Comparison of ENCODE assay signal across 29 cellular contexts in genomic region chr1:175171214-175171913, GRCh38. TPM values are rescaled to one million over a fixed set of nuclear protein-coding genes. Genes with fewer than 3 reads are reported as not detected.
DNase-seq lines count a peak whose midpoint lies in the region; ATAC-seq, FAIRE-seq and TF ChIP-seq lines count a peak whose summit lies in the region.
"Had no signal": no experiment of that assay in that cellular context is flagged by ENCODE, and none has a peak within 500 bp of the region (broad histone marks: within the 10 kb centered on the region; RNA-seq: fewer than 3 reads in every experiment).

No MANE protein-coding gene starts in this region.

- TF ChIP-seq EP300 in GM12878 (IDR thresholded peaks at IDR 0.05; ENCODE audit: borderline replicate concordance in 1 of 2, control insufficient read depth in 1 of 2, low read depth in 2 of 2, low read length in 2 of 2), result no peak

- POLR2A ChIA-PET in HCT116 (lab: Charles Lee), result interaction anchor here (1.5 kb wide), 1 partner anchor 12 kb away, joined by 5 read pairs; no protein-coding TSS in a partner anchor
- POLR2A ChIA-PET in GM12878 (lab: Charles Lee), result interaction anchor here (1.1 kb wide), 1 partner anchor 38 kb away, joined by 3 read pairs; no protein-coding TSS in a partner anchor
- POLR2A ChIA-PET in naive thymus-derived CD8-positive, alpha-beta T cell (lab: Charles Lee), result no interaction called here

- H3K9ac ChIP-seq in HCT116 (ENCODE audit: low read length) (no peak overlapping the region), GM12878 (ENCODE audit: control insufficient read depth, insufficient read depth, low read length) (no peak overlapping the region)
- H3K9ac ChIP-seq: GM23248 had no signal

- H3K4me2 ChIP-seq in HCT116 (ENCODE audit: low read length) (0 out of 2 replicates have a peak overlapping the region, but pooled peaks have one; percentile 79), GM12878 (ENCODE audit: control insufficient read depth, insufficient read depth) (no peak overlapping the region)

- peaks cover 77% of the 10 kb centered on the region for H3K36me3 Mint-ChIP-seq in activated CD4-positive, alpha-beta T cell treated with anti-CD3 and anti-CD28 coated beads, Interleukin-2, amount 10 ng/mL, durations not matched to agents 24 days and 14 days (ENCODE audit: low read depth)
- H3K36me3 Mint-ChIP-seq in naive thymus-derived CD8-positive, alpha-beta T cell, result peaks cover 3 to 87% (median 15%) of the 10 kb centered on the region in 3 donors

- H3K27me3 ChIP-seq in HCT116 (ENCODE audit: insufficient read depth, low read length) (no peaks in the 10 kb centered on the region), GM12878 (replicated peaks in 1 of 2; ENCODE audit: control insufficient read depth in 2 of 2, insufficient read depth in 2 of 2, low read length in 1 of 2) (no peaks in the 10 kb centered on the region)
- H3K27me3 ChIP-seq: cardiac muscle cell, esophagus squamous epithelium had no signal

- H3K27me3 Mint-ChIP-seq in activated CD4-positive, alpha-beta T cell treated with anti-CD3 and anti-CD28 coated beads, Interleukin-2, amount 10 ng/mL, durations not matched to agents 24 days and 14 days, result no peaks in the 10 kb centered on the region
- H3K27me3 Mint-ChIP-seq in naive thymus-derived CD8-positive, alpha-beta T cell, result no peaks in the 10 kb centered on the region
- H3K27me3 Mint-ChIP-seq: activated CD8-positive, alpha-beta memory T cell treated with anti-CD3 and anti-CD28 coated beads, Interleukin-2, amount 10 ng/mL, durations not matched to agents 7 days and 5 days; T-cell had no signal

- peaks cover 0 to under 1% of the 10 kb centered on the region in 2 experiments; a peak in 1 of 4 replicates for H3K36me3 ChIP-seq in HCT116 (ENCODE audit: control insufficient read depth in 1 of 2, insufficient read depth in 2 of 2, low read length in 2 of 2)
- peaks cover 4 to 9% of the 10 kb centered on the region in 2 experiments for H3K36me3 ChIP-seq in GM12878 (ENCODE audit: control insufficient read depth in 2 of 2, insufficient read depth in 2 of 2, low read length in 1 of 2)
- H3K36me3 ChIP-seq: cardiac muscle cell, prostate gland had no signal

- peaks cover 5% of the 10 kb centered on the region; the same call in 1 of the 2 replicates for H3K79me2 ChIP-seq in HCT116 (ENCODE audit: insufficient read depth, low read length)
- no peaks in the 10 kb centered on the region for H3K79me2 ChIP-seq in GM12878 (ENCODE audit: control insufficient read depth, insufficient read depth, low read length)

- no peaks in the 10 kb centered on the region for H3K9me3 ChIP-seq in HCT116 (ENCODE audit: control insufficient read depth in 1 of 2, insufficient read depth in 1 of 2, low read depth in 1 of 2, low read length in 2 of 2)
- H3K9me3 ChIP-seq in GM12878 (replicated peaks; ENCODE audit: control insufficient read depth, insufficient read depth, low read length), result no peaks in the 10 kb centered on the region; the same call in 2 of the 3 replicates
- H3K9me3 ChIP-seq: esophagus squamous epithelium, prostate gland had no signal

- TF ChIP-seq POLR2A in HCT116 (IDR thresholded peaks at IDR 0.05; ENCODE audit: borderline replicate concordance, extremely low read depth, insufficient read depth, insufficient read length), result no peak
- TF ChIP-seq POLR2A in GM12878 (IDR thresholded peaks at IDR 0.05; ENCODE audit: low read depth, low read length), result no peak

- H3K4me3 ChIP-seq in HCT116 (replicated peaks in 1 of 2; ENCODE audit: low read depth in 1 of 2, low read length in 2 of 2), result no peak overlapping the region
- no peak overlapping the region for H3K4me3 ChIP-seq in GM12878
- H3K4me3 ChIP-seq: cardiac muscle cell, coronary artery, esophagus squamous epithelium, GM23248, prostate gland had no signal

- peak overlapping the region; percentile 42 for H3K27ac Mint-ChIP-seq in activated CD4-positive, alpha-beta T cell treated with anti-CD3 and anti-CD28 coated beads, Interleukin-2, amount 10 ng/mL, durations not matched to agents 24 days and 14 days
- peak overlapping the region in 8 of 10 donors; percentile 9 to 74 (median 26) for H3K27ac Mint-ChIP-seq in naive thymus-derived CD8-positive, alpha-beta T cell
- H3K27ac Mint-ChIP-seq: activated CD8-positive, alpha-beta memory T cell treated with anti-CD3 and anti-CD28 coated beads, Interleukin-2, amount 10 ng/mL, durations not matched to agents 7 days and 5 days; HFFc6 had no signal

- ATAC-seq in HCT116 (no peak), GM12878 (no peak)
- ATAC-seq in naive thymus-derived CD8-positive, alpha-beta T cell, result no peak
- ATAC-seq: activated CD8-positive, alpha-beta memory T cell treated with anti-CD3 and anti-CD28 coated beads, Interleukin-2, amount 10 ng/mL, durations not matched to agents 7 days and 5 days; sciatic nerve; T-cell had no signal

- peak overlapping the region; percentile 89 for H3K27ac ChIP-seq in HCT116 (ENCODE audit: low read depth, low read length)
- H3K27ac ChIP-seq in GM12878 (ENCODE audit: control insufficient read depth, insufficient read depth), result no peak overlapping the region
- H3K27ac ChIP-seq: cardiac muscle cell, coronary artery, esophagus squamous epithelium, GM23248, prostate gland had no signal

- H2AFZ ChIP-seq in HCT116 (ENCODE audit: low read depth, low read length, poor library complexity, severe bottlenecking) (no peak overlapping the region), GM12878 (ENCODE audit: control insufficient read depth, low read depth, low read length) (no peak overlapping the region)
- H2AFZ ChIP-seq: GM23248 had no signal

- H4K20me1 ChIP-seq in HCT116 (ENCODE audit: insufficient read depth), result no peaks in the 10 kb centered on the region
- H4K20me1 ChIP-seq in GM12878 (ENCODE audit: control insufficient read depth, insufficient read depth), result no peaks in the 10 kb centered on the region

- in situ Hi-C loops in GM12878 (cut with MboI), result no loop called here

- RAD21 ChIA-PET in HCT116 (lab: Charles Lee; ENCODE audit: low non-redundant PET in 1 of 2, low total read pairs in 2 of 2, uncharacterized antibody in 2 of 2, unreplicated experiment in 2 of 2), result no interaction called here
- RAD21 ChIA-PET in GM12878 (lab: Charles Lee; ENCODE audit: unreplicated experiment), result interaction anchor here (0.7 to 2.0 kb wide), 6 partner anchors 9 to 147 kb away, joined by 3 to 6 read pairs (median 4); no protein-coding TSS in a partner anchor

- CTCF ChIA-PET in HCT116 (lab: Charles Lee), result interaction anchor here (1.1 kb wide), 1 partner anchor 17 kb away, joined by 4 read pairs; no protein-coding TSS in a partner anchor
- CTCF ChIA-PET in GM12878 (lab: Yijun Ruan, JAX), result interaction anchor here (1.0 to 6.1 kb wide), 8 partner anchors 13 to 147 kb away, joined by 3 to 39 read pairs (median 4); no protein-coding TSS in a partner anchor

- H3K9me2 ChIP-seq in HCT116 (ENCODE audit: insufficient read depth), result no peaks in the 10 kb centered on the region

- H3K4me1 Mint-ChIP-seq in activated CD4-positive, alpha-beta T cell treated with anti-CD3 and anti-CD28 coated beads, Interleukin-2, amount 10 ng/mL, durations not matched to agents 24 days and 14 days, result peaks cover 61% of the 10 kb centered on the region
- peaks cover 49 to 83% (median 70%) of the 10 kb centered on the region in 4 donors for H3K4me1 Mint-ChIP-seq in naive thymus-derived CD8-positive, alpha-beta T cell

- 96% methylated on average over 5 of the region's 5 CpGs for WGBS in GM12878 (ENCODE audit: insufficient coverage, insufficient replicate concordance, low lambda C conversion rate, missing lambda C conversion rate)

- SMC1A ChIA-PET in GM12878 (lab: Charles Lee; ENCODE audit: uncharacterized antibody, unreplicated experiment), result interaction anchor here (0.9 to 4.2 kb wide), 9 partner anchors 12 to 175 kb away, joined by 3 to 20 read pairs (median 5); no protein-coding TSS in a partner anchor

- no peak for FAIRE-seq in GM12878 (lab: Jason Lieb, UNC)
- FAIRE-seq: frontal cortex had no signal

- peaks cover 50 to 66% of the 10 kb centered on the region in 2 experiments for H3K4me1 ChIP-seq in HCT116 (ENCODE audit: control insufficient read depth in 1 of 2, insufficient read depth in 2 of 2, low read length in 2 of 2)
- peaks cover 8% of the 10 kb centered on the region; the same call in 1 of the 2 replicates for H3K4me1 ChIP-seq in GM12878 (ENCODE audit: control insufficient read depth, insufficient read depth, low read length)
- H3K4me1 ChIP-seq: prostate gland had no signal

- TF ChIP-seq RAD21 in HCT116 (IDR thresholded peaks at IDR 0.05; ENCODE audit: low read depth) (no peak), GM12878 (IDR thresholded peaks at IDR 0.05; ENCODE audit: insufficient read depth, low read depth, low read length) (no peak)

- DNase-seq in activated CD4-positive, alpha-beta T cell treated with anti-CD3 and anti-CD28 coated beads, Interleukin-2, amount 10 ng/mL, durations not matched to agents 24 days and 14 days, result no peak
- no peak for DNase-seq in activated CD4-positive, alpha-beta T cell treated with anti-CD3 and anti-CD28 coated beads, Interleukin-2, amount 50 U/mL, for 48 hours
- DNase-seq in HCT116 (ENCODE audit: low read depth, low spot score), result no peak
- no peak for DNase-seq in GM12878 (ENCODE audit: low read depth, low spot score)
- DNase-seq in naive thymus-derived CD8-positive, alpha-beta T cell, result no peak
- no peak for DNase-seq in ecto neural progenitor cell (ENCODE audit: low spot score)
- DNase-seq in kidney tubule cell (ENCODE audit: low spot score), result no peak
- DNase-seq in KG1 (lab: John Stamatoyannopoulos, UW), result no peak
- DNase-seq: activated CD4-positive, alpha-beta T cell treated with anti-CD3 and anti-CD28 coated beads for 48 hours; activated CD8-positive, alpha-beta memory T cell treated with anti-CD3 and anti-CD28 coated beads, Interleukin-2, amount 10 ng/mL, durations not matched to agents 7 days and 5 days; activated naive CD4-positive, alpha-beta T cell treated with anti-CD3 and anti-CD28 coated beads, Interleukin-2, amount 50 U/mL, for 16 hours; aorta; esophagus squamous epithelium; GM23248; HFFc6; MM.1S; NCI-H1417; NCI-H2081; NCI-H226; NCI-H748 treated with DMSO at 0.1 percent for 48 hours; RPMI8226; stimulated activated CD4-positive, alpha-beta T cell treated with anti-CD3 and anti-CD28 coated beads, Interleukin-12 subunit alpha, Interleukin-12 subunit beta, amount 100 ng/mL, for 4 hours; stimulated activated CD4-positive, alpha-beta T cell treated with anti-CD3 and anti-CD28 coated beads, Interleukin-4, amount 100 ng/mL, for 1 hour; T-cell had no signal

- no peak for TF ChIP-seq CTCF in HCT116 (IDR thresholded peaks at IDR 0.05 in 2 of 3, conservative IDR thresholded peaks at IDR 0.05 in 1 of 3; ENCODE audit: borderline replicate concordance in 1 of 3, insufficient read depth in 1 of 3, low read depth in 2 of 3, low read length in 2 of 3)
- TF ChIP-seq CTCF in GM12878 (IDR thresholded peaks at IDR 0.05 in 2 of 3, conservative IDR thresholded peaks at IDR 0.05 in 1 of 3; ENCODE audit: control insufficient read depth in 2 of 3, extremely low read depth in 1 of 3, insufficient read depth in 1 of 3, low read depth in 3 of 3, low read length in 3 of 3), result no peak

- intact Hi-C loops in activated CD4-positive, alpha-beta T cell treated with anti-CD3 and anti-CD28 coated beads, Interleukin-2, amount 10 ng/mL, durations not matched to agents 24 days and 14 days (cut with micrococcal nuclease), result no loop called here
- intact Hi-C loops in HCT116 (cut with micrococcal nuclease), result no loop called here
- intact Hi-C loops in GM12878 (cut with micrococcal nuclease; ENCODE audit: unreplicated experiment), result no loop called here

- H3K9me3 Mint-ChIP-seq in activated CD4-positive, alpha-beta T cell treated with anti-CD3 and anti-CD28 coated beads, Interleukin-2, amount 10 ng/mL, durations not matched to agents 24 days and 14 days, result peaks cover 3% of the 10 kb centered on the region
- H3K9me3 Mint-ChIP-seq in naive thymus-derived CD8-positive, alpha-beta T cell, result no peaks in the 10 kb centered on the region
- H3K9me3 Mint-ChIP-seq: HFFc6, T-cell had no signal

- no peak overlapping the region for H3K4me3 Mint-ChIP-seq in activated CD4-positive, alpha-beta T cell treated with anti-CD3 and anti-CD28 coated beads, Interleukin-2, amount 10 ng/mL, durations not matched to agents 24 days and 14 days
- H3K4me3 Mint-ChIP-seq in naive thymus-derived CD8-positive, alpha-beta T cell, result no peak overlapping the region
- H3K4me3 Mint-ChIP-seq: activated CD8-positive, alpha-beta memory T cell treated with anti-CD3 and anti-CD28 coated beads, Interleukin-2, amount 10 ng/mL, durations not matched to agents 7 days and 5 days; HFFc6 had no signal

- no TSS peak for BruUV-seq in HCT116 (replicated peaks; lab: Mats Ljungman, UMichigan)
- BruUV-seq in GM12878 (replicated peaks; lab: Mats Ljungman, UMichigan), result no TSS peak

RNA-seq across cellular contexts. Expression of gene KIAA0040, which starts 21.2 kb away (rescaled TPM):
- 32.6 and 35.4 TPM in 2 replicates for total RNA-seq in activated CD4-positive, alpha-beta T cell treated with anti-CD3 and anti-CD28 coated beads, Interleukin-2, amount 10 ng/mL, durations not matched to agents 24 days and 14 days
- total RNA-seq in HCT116 (2021; ENCODE audit: unreplicated experiment), result 32.4 TPM
- polyA plus RNA-seq in HCT116 (2012), result 37.3 and 44.7 TPM in 2 replicates
- total RNA-seq in GM12878 (2013; cell fraction: nucleolus; rRNA removed), result 19.4 and 22.6 TPM in 2 replicates
- total RNA-seq in GM12878 (2014; rRNA removed), result 22.9 and 24.1 TPM in 2 replicates
- 23.5 and 24.4 TPM in 2 replicates for total RNA-seq in GM12878 (2014; rRNA removed; fragmentation: Illumina TruSeq; extraction: Trizol)
- total RNA-seq in GM12878 (2021), result 29.0 and 29.2 TPM in 2 replicates
- 5.8 TPM for polyA plus RNA-seq in GM12878 (2011; ENCODE audit: low read depth)
- 39.9 and 47.7 TPM in 2 replicates for polyA plus RNA-seq in GM12878 (2011; rRNA removed)
- polyA plus RNA-seq in GM12878 (2011; cell fraction: cytosol; rRNA removed), result 44.7 and 45.5 TPM in 2 replicates
- 28.1 and 33.0 TPM in 2 replicates for polyA plus RNA-seq in GM12878 (2011; cell fraction: nucleus; rRNA removed)
- 7.0 and 11.0 TPM in 2 replicates for polyA plus RNA-seq in GM12878 (2012)
- 31.8 and 38.1 TPM in 2 replicates for polyA plus RNA-seq in GM12878 (2014; fragmentation: Illumina TruSeq; extraction: Trizol)
- 1 to 10 TPM; 7.6 to 8.3 TPM for polyA plus RNA-seq in GM12878 (2014; fragmentation: Nextera tagmentation; extraction: Ambion mirVana)
- 20.5 and 24.1 TPM in 2 replicates for polyA plus RNA-seq in GM12878 (2014; rRNA removed)
- 10 to 100 TPM; 19.7 to 20.3 TPM for polyA plus RNA-seq in GM12878 (2016; fragmentation: Nextera tagmentation; extraction: Ambion mirVana)
- 57.5 and 68.2 TPM in 2 replicates for polyA minus RNA-seq in GM12878 (2011; rRNA and poly(A)+ RNA removed)
- 15.7 and 17.1 TPM in 2 replicates for polyA minus RNA-seq in GM12878 (2011; cell fraction: cytosol; rRNA and poly(A)+ RNA removed)
- polyA minus RNA-seq in GM12878 (2011; cell fraction: nucleus; rRNA and poly(A)+ RNA removed), result 14.0 and 17.7 TPM in 2 replicates
- total RNA-seq in naive thymus-derived CD8-positive, alpha-beta T cell, result 10 to 100 TPM; 25.1 to 25.7 TPM
- 10 to 100 TPM; 26.0 to 32.5 (median 28.9) TPM for polyA plus RNA-seq in naive thymus-derived CD8-positive, alpha-beta T cell
- total RNA-seq: HFFc6 had no signal
